Comparison of ENCODE assay signal across 23 cellular contexts in the genomic region with DNA sequence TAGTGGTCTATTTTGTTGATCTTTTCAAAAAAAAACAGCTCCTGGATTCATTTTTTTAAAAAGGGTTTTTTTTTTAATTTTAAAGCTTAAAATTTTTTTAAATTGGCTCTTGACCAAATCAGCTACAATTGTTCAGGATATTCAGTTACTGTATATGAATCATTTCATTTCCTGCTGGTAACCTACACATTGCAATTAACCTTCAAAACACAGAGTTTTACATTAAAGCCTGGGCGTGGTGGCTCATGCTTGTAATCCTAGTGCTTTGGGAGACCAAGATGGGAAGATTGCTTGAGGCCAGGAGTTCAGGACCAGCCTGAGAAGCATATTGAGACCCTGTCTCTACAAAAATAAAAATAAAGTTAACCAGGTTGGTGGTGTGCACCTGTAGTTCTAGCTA.
A peak's percentile ranks its signal among the peaks of the same experiment; 100 is the strongest.
DNase-seq lines count a peak whose midpoint lies in the region; FAIRE-seq and TF ChIP-seq lines count a peak whose summit lies in the region.
"Had no signal": no experiment of that assay in that cellular context is flagged by ENCODE, and none has a peak within 500 bp of the region (broad histone marks: within the 10 kb centered on the region; RNA-seq: fewer than 3 reads in every experiment).

No MANE protein-coding gene starts in this region.

- H3K27me3 ChIP-seq in bronchial epithelial cell (ENCODE audit: control insufficient read depth, insufficient read depth, low read length), result no peaks in the 10 kb centered on the region
- H3K27me3 ChIP-seq in H9 (ENCODE audit: insufficient read depth, low read length), result no peaks in the 10 kb centered on the region
- H3K27me3 ChIP-seq: BLaER1 had no signal

- H4K8ac ChIP-seq in H9 (replicated peaks; ENCODE audit: insufficient read length, low read depth, low read length), result no peak overlapping the region

- no peaks in the 10 kb centered on the region for H3K9me3 ChIP-seq in H9 (ENCODE audit: control insufficient read depth, low read depth, low read length)
- H3K9me3 ChIP-seq: BLaER1, Caco-2, HAP-1 had no signal

- H4K91ac ChIP-seq in H9 (ENCODE audit: insufficient read length, low read depth, low read length), result no peak overlapping the region

- H2BK120ac ChIP-seq in H9 (ENCODE audit: low read depth, low read length, poor library complexity, severe bottlenecking), result no peak overlapping the region

- no peaks in the 10 kb centered on the region for H3K4me1 Mint-ChIP-seq in osteocyte (ENCODE audit: unreplicated experiment)
- no peaks in the 10 kb centered on the region for H3K4me1 Mint-ChIP-seq in H9
- H3K4me1 Mint-ChIP-seq: B cell; CD4-positive, CD25-positive, alpha-beta regulatory T cell; GM23338 had no signal

- no peak overlapping the region for H3K56ac ChIP-seq in H9 (ENCODE audit: insufficient read length, low read depth, low read length)

- H3K79me1 ChIP-seq in H9 (ENCODE audit: insufficient read depth, low read depth, low read length, poor library complexity, severe bottlenecking), result no peaks in the 10 kb centered on the region

- H3K4me2 ChIP-seq in H9 (ENCODE audit: insufficient read depth, insufficient read length, low read length), result no peak overlapping the region
- H3K4me2 ChIP-seq: BLaER1, GM23338 had no signal

- no peak overlapping the region for H2BK15ac ChIP-seq in H9 (ENCODE audit: low read depth, low read length)

- H2BK12ac ChIP-seq in H9 (ENCODE audit: insufficient read length, low read depth, low read length), result no peak overlapping the region

- no peak overlapping the region for H3T11ph ChIP-seq in H9 (ENCODE audit: low read length)

- H3K9me3 Mint-ChIP-seq in osteocyte (ENCODE audit: unreplicated experiment) (no peaks in the 10 kb centered on the region), H9 (no peaks in the 10 kb centered on the region)
- H3K9me3 Mint-ChIP-seq: CD8-positive, alpha-beta T cell; GM23338; HFFc6 had no signal

- no peak overlapping the region for H2BK20ac ChIP-seq in H9 (ENCODE audit: low read depth, low read length, poor library complexity, severe bottlenecking)

- H2AFZ ChIP-seq in H9 (ENCODE audit: low read length), result no peak overlapping the region
- H2AFZ ChIP-seq: GM23338 had no signal

- no peaks in the 10 kb centered on the region for H4K20me1 ChIP-seq in H9 (ENCODE audit: control insufficient read depth, insufficient read depth, insufficient read length)
- H4K20me1 ChIP-seq: BLaER1 had no signal

- H3K4me3 Mint-ChIP-seq in osteocyte (ENCODE audit: unreplicated experiment) (no peak overlapping the region), H9 (no peak overlapping the region)
- H3K4me3 Mint-ChIP-seq: B cell; CD4-positive, CD25-positive, alpha-beta regulatory T cell; CD8-positive, alpha-beta T cell; GM23338; HFFc6 had no signal

- no peaks in the 10 kb centered on the region for H3K4me1 ChIP-seq in H9 (ENCODE audit: insufficient read depth, low read length)
- H3K4me1 ChIP-seq: BLaER1, Caco-2, HAP-1 had no signal

- TF ChIP-seq CTCF in bronchial epithelial cell (IDR thresholded peaks at IDR 0.05; ENCODE audit: insufficient read depth, low read length, severe bottlenecking), result no peak
- TF ChIP-seq CTCF in osteocyte (IDR thresholded peaks at IDR 0.05), result no peak
- TF ChIP-seq CTCF in H9 (conservative IDR thresholded peaks at IDR 0.05), result no peak

- H3K27ac ChIP-seq in H9 (ENCODE audit: insufficient read length, low read depth, low read length), result no peak overlapping the region
- H3K27ac ChIP-seq: 22Rv1, BLaER1, C4-2B had no signal

- H3K14ac ChIP-seq in H9 (ENCODE audit: insufficient read depth, low read length), result no peak overlapping the region

- H3K9ac ChIP-seq in H9 (ENCODE audit: extremely low read depth, insufficient read length, low read length), result no peak overlapping the region
- H3K9ac ChIP-seq: BLaER1 had no signal

- no peak overlapping the region for H3K23ac ChIP-seq in H9 (ENCODE audit: insufficient read length, low read depth, low read length)

- DNase-seq in Daoy (ENCODE audit: low read depth), result peak; percentile 25
- peak; percentile 59 for DNase-seq in HT1080 (ENCODE audit: low read depth)
- peak; percentile 7 for DNase-seq in bronchial epithelial cell (ENCODE audit: low read depth)
- DNase-seq in osteocyte (ENCODE audit: extremely low spot score, unreplicated experiment), result no peak
- DNase-seq in H9, result no peak
- DNase-seq in amniotic stem cell (lab: John Stamatoyannopoulos, UW), result no peak
- DNase-seq: Caco-2; CD4-positive, CD25-positive, alpha-beta regulatory T cell; CD8-positive, alpha-beta T cell; DMS153; DND-41; EL; GF-D8; HFFc6 had no signal

- no peak overlapping the region for H3K4ac ChIP-seq in H9 (ENCODE audit: low read depth, low read length)

- WGBS in H9 (ENCODE audit: extremely low coverage, insufficient read length, low lambda C conversion rate), result no CpG with 5 or more reads among the region's 1 CpG

- H4K5ac ChIP-seq in H9 (ENCODE audit: insufficient read length, low read depth, low read length), result no peak overlapping the region

- H3K27me3 Mint-ChIP-seq in osteocyte (ENCODE audit: unreplicated experiment), result peaks cover 30% of the 10 kb centered on the region
- peaks cover 5% of the 10 kb centered on the region for H3K27me3 Mint-ChIP-seq in H9 (ENCODE audit: low read depth)
- H3K27me3 Mint-ChIP-seq: CD4-positive, CD25-positive, alpha-beta regulatory T cell had no signal

- no peak overlapping the region for H3K18ac ChIP-seq in H9 (ENCODE audit: insufficient read length, low read depth, low read length)

- H2AK5ac ChIP-seq in H9 (ENCODE audit: insufficient read length, low read length), result no peak overlapping the region

- FAIRE-seq in bronchial epithelial cell (lab: Jason Lieb, UNC), result no peak
- FAIRE-seq: A204.1, GM12891, GM18507 had no signal

- no peak overlapping the region for H2BK5ac ChIP-seq in H9 (ENCODE audit: insufficient read length, low read length)

- H3K36me3 ChIP-seq in bronchial epithelial cell (ENCODE audit: control insufficient read depth, insufficient read depth, low read length), result no peaks in the 10 kb centered on the region
- H3K36me3 ChIP-seq: BLaER1, HAP-1 had no signal

- H3K27ac Mint-ChIP-seq in osteocyte (ENCODE audit: unreplicated experiment) (no peak overlapping the region), H9 (no peak overlapping the region)
- H3K27ac Mint-ChIP-seq: B cell; CD4-positive, CD25-positive, alpha-beta regulatory T cell; CD8-positive, alpha-beta T cell; GM23338; HFFc6 had no signal

- no peaks in the 10 kb centered on the region for H3K23me2 ChIP-seq in H9 (ENCODE audit: insufficient read length, low read depth, low read length, poor library complexity, severe bottlenecking)

- H3K79me2 ChIP-seq in H9 (ENCODE audit: insufficient read depth, low read length), result no peaks in the 10 kb centered on the region

- H3K4me3 ChIP-seq in bronchial epithelial cell (ENCODE audit: low read depth, low read length), result no peak overlapping the region
- H3K4me3 ChIP-seq: BLaER1, GM23338, HAP-1 had no signal

- no peaks in the 10 kb centered on the region for H3K36me3 Mint-ChIP-seq in osteocyte (ENCODE audit: unreplicated experiment)
- H3K36me3 Mint-ChIP-seq in H9 (ENCODE audit: insufficient read depth in 1 of 3, low read depth in 3 of 3), result no peaks in the 10 kb centered on the region
- H3K36me3 Mint-ChIP-seq: CD4-positive, CD25-positive, alpha-beta regulatory T cell; CD8-positive, alpha-beta T cell had no signal

Comparison
In these comparisons a context has a peak if more than half of its experiments do, and no peak if none do; other contexts are left out.
1. DNase-seq: peak in Daoy (single experiment), HT1080 (single experiment) and bronchial epithelial cell (single experiment); none in osteocyte (single experiment), H9 (single experiment) and amniotic stem cell (single experiment).